ENCODE assay signal across 16 cellular contexts in the genomic region with DNA sequence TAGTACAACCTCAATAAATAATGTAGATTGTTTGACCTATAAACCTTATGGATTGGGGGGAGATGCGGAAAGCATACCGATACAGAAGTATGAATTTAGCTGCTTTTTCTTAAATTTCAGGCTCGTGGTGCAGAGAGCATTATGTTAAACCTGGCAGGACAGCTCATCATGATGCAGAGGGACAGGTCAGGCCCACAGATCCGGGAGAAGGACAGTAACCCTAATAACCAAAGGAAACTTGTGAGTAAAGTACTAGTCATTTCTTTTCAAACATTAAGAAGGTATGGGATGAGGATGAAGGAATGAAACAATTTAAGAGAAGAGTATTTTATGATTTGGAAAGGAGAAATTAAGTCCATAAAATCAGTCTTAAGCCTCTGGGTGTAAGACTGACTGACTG.
"Had no signal": no experiment of that assay in that cellular context is flagged by ENCODE, and none has a peak within 500 bp of the region (broad histone marks: within the 10 kb centered on the region; RNA-seq: fewer than 3 reads in every experiment).

No MANE protein-coding gene starts in this region.

- H3K9me3 ChIP-seq: gastrocnemius medialis, left ventricle myocardium inferior, ovary, upper lobe of right lung had no signal

- H3K27me3 ChIP-seq: brain microvascular endothelial cell, dorsolateral prefrontal cortex, gastrocnemius medialis, ovary, upper lobe of right lung had no signal

- H3K9me3 Mint-ChIP-seq: activated naive CD4-positive, alpha-beta T cell treated with anti-CD3 and anti-CD28 coated beads, Interleukin-2, amount 10 ng/mL, durations not matched to agents 7 days and 5 days; nephron progenitor cell had no signal

- H3K4me3 ChIP-seq: dorsolateral prefrontal cortex, gastrocnemius medialis, left ventricle myocardium inferior, ovary, upper lobe of right lung had no signal

- H3K27me3 Mint-ChIP-seq: activated naive CD4-positive, alpha-beta T cell treated with anti-CD3 and anti-CD28 coated beads, Interleukin-2, amount 10 ng/mL, durations not matched to agents 7 days and 5 days had no signal

- H3K27ac ChIP-seq: brain microvascular endothelial cell, dorsolateral prefrontal cortex, gastrocnemius medialis, left ventricle myocardium inferior, ovary, upper lobe of right lung had no signal

- H3K27ac Mint-ChIP-seq: activated CD8-positive, alpha-beta T cell treated with anti-CD3 and anti-CD28 coated beads, Interleukin-2, amount 10 ng/mL, durations not matched to agents 7 days and 5 days had no signal

- ATAC-seq: activated CD8-positive, alpha-beta T cell treated with anti-CD3 and anti-CD28 coated beads, Interleukin-2, amount 10 ng/mL, durations not matched to agents 7 days and 5 days; stimulated activated naive CD8-positive, alpha-beta T cell treated with anti-CD3 and anti-CD28 coated beads, Interleukin-15, Interleukin-2, amounts not matched to agents 100 U/mL and 50 U/mL, for 24 hours; upper lobe of right lung had no signal

- H3K4me3 Mint-ChIP-seq: activated CD8-positive, alpha-beta T cell treated with anti-CD3 and anti-CD28 coated beads, Interleukin-2, amount 10 ng/mL, durations not matched to agents 7 days and 5 days; activated naive CD4-positive, alpha-beta T cell treated with anti-CD3 and anti-CD28 coated beads, Interleukin-2, amount 10 ng/mL, durations not matched to agents 7 days and 5 days; nephron progenitor cell had no signal

- H3K4me1 ChIP-seq: left ventricle myocardium inferior, upper lobe of right lung had no signal

- H3K36me3 ChIP-seq: ovary had no signal

- DNase-seq: activated CD4-positive, alpha-beta T cell treated with anti-CD3 and anti-CD28 coated beads for 1 hour; activated CD8-positive, alpha-beta memory T cell treated with anti-CD3 and anti-CD28 coated beads, Interleukin-2, amount 50 U/mL, for 48 hours; activated CD8-positive, alpha-beta T cell treated with anti-CD3 and anti-CD28 coated beads, Interleukin-2, amount 10 ng/mL, durations not matched to agents 7 days and 5 days; activated naive CD4-positive, alpha-beta T cell treated with anti-CD3 and anti-CD28 coated beads, Interleukin-2, amount 10 ng/mL, durations not matched to agents 7 days and 5 days; amygdala; brain microvascular endothelial cell; dorsolateral prefrontal cortex; gastrocnemius medialis; left ventricle myocardium inferior; mesendoderm; nephron progenitor cell; ovary; stimulated activated CD4-positive, alpha-beta T cell treated with anti-CD3 and anti-CD28 coated beads, Interleukin-12 subunit alpha, Interleukin-12 subunit beta, amount 100 ng/mL, for 4 hours; stimulated activated naive CD8-positive, alpha-beta T cell treated with anti-CD3 and anti-CD28 coated beads, Interleukin-15, Interleukin-2, amounts not matched to agents 100 U/mL and 50 U/mL, for 24 hours; SW 1271; upper lobe of right lung had no signal

- H3K4me1 Mint-ChIP-seq: nephron progenitor cell had no signal
